In genomic region chr19:22617614-22618325, GRCh38 we compare ENCODE assay signal across 24 cellular contexts. TPM values are rescaled to one million over a fixed set of nuclear protein-coding genes. Genes with fewer than 3 reads are reported as not detected.
DNase-seq lines count a peak whose midpoint lies in the region; ATAC-seq and TF ChIP-seq lines count a peak whose summit lies in the region.
"Had no signal": no experiment of that assay in that cellular context is flagged by ENCODE, and none has a peak within 500 bp of the region (broad histone marks: within the 10 kb centered on the region; RNA-seq: fewer than 3 reads in every experiment).

No MANE protein-coding gene starts in this region.

- no peak for TF ChIP-seq EP300 in ovary (IDR thresholded peaks at IDR 0.05)

- DNase-seq in NCI-H2227 (lab: John Stamatoyannopoulos, UW; ENCODE audit: unreplicated experiment) (peak; percentile 1), NCI-H2227 treated with DMSO at 0.1 percent for 48 hours (lab: John Stamatoyannopoulos, UW) (no peak), left ventricle myocardium superior (peak; percentile 55), ovary (peak; percentile 75 to 85 (median 83)), upper lobe of right lung (peak; percentile 47)
- DNase-seq: activated CD4-positive, alpha-beta T cell treated with anti-CD3 and anti-CD28 coated beads, Interleukin-2, amount 10 ng/mL, durations not matched to agents 7 days and 5 days; activated T-cell treated with anti-CD3 and anti-CD28 coated beads, Interleukin-2, amount 50 U/mL, for 24 hours; Calu3; Kasumi-1; mammary epithelial cell; MV-4-11; NCI-H510A treated with DMSO at 0.1 percent for 48 hours; NK-92 treated with Interleukin-12 subunit alpha and Interleukin-12 subunit beta, amount 100 ng/mL, for 24 hours; SIG-M5; T1000 had no signal

- H3K9me3 ChIP-seq in ovary (no peaks in the 10 kb centered on the region), upper lobe of right lung (no peaks in the 10 kb centered on the region)
- H3K9me3 ChIP-seq: psoas muscle had no signal

- no peaks in the 10 kb centered on the region for H3K36me3 ChIP-seq in ovary
- no peaks in the 10 kb centered on the region for H3K36me3 ChIP-seq in upper lobe of right lung
- H3K36me3 ChIP-seq: neural progenitor cell had no signal

- WGBS in ovary, 3 donors: 23 to 60% (median 34%) methylated on average over 25 to 44 of the region's 44 CpGs

- intact Hi-C loops in left ventricle myocardium superior (cut with micrococcal nuclease) (no loop called here), ovary (cut with DNase I) (no loop called here), upper lobe of right lung (cut with DNase I) (no loop called here)

- peaks cover 20% of the 10 kb centered on the region for H3K4me1 ChIP-seq in ovary (ENCODE audit: insufficient read depth)
- no peaks in the 10 kb centered on the region for H3K4me1 ChIP-seq in upper lobe of right lung
- H3K4me1 ChIP-seq: neural progenitor cell, psoas muscle had no signal

- H3K27ac ChIP-seq in ovary (peak overlapping the region; percentile 65 to 86), upper lobe of right lung (no peak overlapping the region)
- H3K27ac ChIP-seq: 22Rv1, neural progenitor cell, psoas muscle, skin epidermis had no signal

- ATAC-seq in left ventricle myocardium superior (peak; percentile 79), upper lobe of right lung (peak; percentile 31), GM19395 (IDR thresholded peaks at IDR 0.05; ENCODE audit: unreplicated experiment) (no peak), HG02588 (IDR thresholded peaks at IDR 0.05; ENCODE audit: unreplicated experiment) (no peak), GM21717 (IDR thresholded peaks at IDR 0.05; ENCODE audit: unreplicated experiment) (no peak)
- ATAC-seq: GM23338, psoas muscle had no signal

- no peak for TF ChIP-seq POLR2A in ovary (IDR thresholded peaks at IDR 0.05)

- H3K27me3 ChIP-seq in ovary: no peaks in the 10 kb centered on the region
- H3K27me3 ChIP-seq in upper lobe of right lung: peaks cover 7% of the 10 kb centered on the region
- H3K27me3 ChIP-seq: neural progenitor cell had no signal

- H3K4me3 ChIP-seq in ovary: no peak overlapping the region
- no peak overlapping the region for H3K4me3 ChIP-seq in upper lobe of right lung
- H3K4me3 ChIP-seq: GM23338, neural progenitor cell, psoas muscle, skin epidermis had no signal

- TF ChIP-seq CTCF in ovary (IDR thresholded peaks at IDR 0.05) (no peak), upper lobe of right lung (IDR thresholded peaks at IDR 0.05) (no peak)

RNA-seq across cellular contexts. Expression of gene ZNF492, which starts 16.4 kb away (rescaled TPM):
- 0.12 TPM for total RNA-seq in left ventricle myocardium superior
- total RNA-seq in ovary: 1 to 10 TPM in 1 of 7 donors, under 1 TPM in 6; 0.37 to 1.4 (median 0.60) TPM
- under 1 TPM; 0.31 to 0.43 TPM for polyA plus RNA-seq in ovary
- total RNA-seq in upper lobe of right lung: 0.29 TPM
- total RNA-seq: Calu3 had no signal
- polyA plus RNA-seq: CD14-positive monocyte, mammary epithelial cell had no signal

Comparison
In these comparisons a context has a peak if more than half of its experiments do, and no peak if none do; other contexts are left out.
1. ATAC-seq: peak in left ventricle myocardium superior (single experiment) and upper lobe of right lung (single experiment); none in GM19395 (single experiment), HG02588 (single experiment) and GM21717 (single experiment).